8 cellular contexts compared by ENCODE assay signal in the genomic region with DNA sequence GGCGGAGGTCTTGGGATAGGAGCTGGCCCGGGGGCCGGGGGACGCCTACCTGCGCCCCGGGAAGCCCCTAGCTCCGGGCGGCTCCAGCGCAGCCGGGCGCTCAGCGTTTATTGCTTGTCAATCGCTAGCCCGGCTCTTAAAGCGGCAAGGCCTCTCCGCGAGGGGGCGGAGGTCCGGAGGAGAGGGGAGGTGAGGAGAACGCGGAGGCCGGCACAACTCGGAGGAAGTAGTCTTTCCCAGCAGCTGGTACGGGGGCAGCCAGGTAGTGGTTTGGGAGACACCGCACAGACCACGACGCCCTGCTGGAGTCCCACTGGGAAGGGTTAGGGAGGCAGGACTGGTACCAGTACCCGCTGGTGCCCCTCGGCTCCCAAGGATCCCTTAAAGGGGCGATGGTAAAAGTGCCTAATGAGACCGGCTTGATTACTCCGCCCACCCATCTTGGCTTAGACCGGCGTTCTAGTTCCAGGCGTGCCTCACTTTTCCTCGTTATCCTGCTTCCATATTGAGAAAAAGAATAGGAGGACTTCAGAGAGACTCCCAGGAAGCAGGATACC. TPM values are rescaled to one million over a fixed set of nuclear protein-coding genes. Genes with fewer than 3 reads are reported as not detected.
A peak's percentile ranks its signal among the peaks of the same experiment; 100 is the strongest.
DNase-seq lines count a peak whose midpoint lies in the region; ATAC-seq and TF ChIP-seq lines count a peak whose summit lies in the region.

TSS of gene MPP2 (minus strand) at position 112 of the 557 bp plus-strand sequence. CDS start 3,076 bp downstream, outside the sequence.

- H3K36me3 Mint-ChIP-seq in activated naive CD8-positive, alpha-beta T cell: no peaks in the 10 kb centered on the region

- H3K9me3 ChIP-seq in neuron (ENCODE audit: low read length) (no peaks in the 10 kb centered on the region), tibial nerve (no peaks in the 10 kb centered on the region)

- no peaks in the 10 kb centered on the region for H3K27me3 Mint-ChIP-seq in activated naive CD8-positive, alpha-beta T cell

- no peak within 1 kb of the TSS for H3K27ac ChIP-seq in HL-60 (replicated peaks)
- H3K27ac ChIP-seq in tibial nerve: peak within 1 kb of the TSS; percentile 78 to 90 (median 78)

- TF ChIP-seq CTCF in AG09309 (IDR thresholded peaks at IDR 0.05; ENCODE audit: control insufficient read depth, insufficient read depth, low read depth, low read length, missing control alignments) (peak; percentile 36), HL-60 (IDR thresholded peaks at IDR 0.05; ENCODE audit: insufficient read depth, low read length) (no peak), tibial nerve (IDR thresholded peaks at IDR 0.05) (peak in 3 of 5 experiments; percentile 14 to 57 (median 17))

- peak within 1 kb of the TSS; percentile 76 for H3K4me3 ChIP-seq in AG09309 (ENCODE audit: control insufficient read depth, low read depth, low read length)
- H3K4me3 ChIP-seq in HL-60 (replicated peaks; ENCODE audit: insufficient read depth, low read length): no peak within 1 kb of the TSS
- H3K4me3 ChIP-seq in neuron (ENCODE audit: low read length): peak within 1 kb of the TSS; percentile 52
- peak within 1 kb of the TSS; percentile 55 to 68 (median 65) for H3K4me3 ChIP-seq in tibial nerve

- ATAC-seq in HG02970 (IDR thresholded peaks at IDR 0.05; ENCODE audit: low FRiP score, unreplicated experiment): no peak

- no peaks in the 10 kb centered on the region for H3K36me3 ChIP-seq in neuron (ENCODE audit: insufficient read depth, low read length)
- no peaks in the 10 kb centered on the region for H3K36me3 ChIP-seq in tibial nerve

- no peak within 1 kb of the TSS for H3K27ac Mint-ChIP-seq in activated naive CD8-positive, alpha-beta T cell

- 0 to 2% methylated on average over 29 to 35 of the region's 36 CpGs for WGBS in tibial nerve, 2 donors

- peak in 1 of 2 donors; percentile 38 for TF ChIP-seq POLR2A in tibial nerve (IDR thresholded peaks at IDR 0.05)

- peak within 1 kb of the TSS; percentile 49 for H2AFZ ChIP-seq in neuron (ENCODE audit: low read depth, low read length)

- H3K4me1 ChIP-seq in neuron (ENCODE audit: insufficient read depth, low read length) (peaks cover 31% of the 10 kb centered on the region), tibial nerve (peaks cover 0 to 37% (median 18%) of the 10 kb centered on the region in 4 donors)

- no peaks in the 10 kb centered on the region for H3K9me3 Mint-ChIP-seq in activated naive CD8-positive, alpha-beta T cell (ENCODE audit: low read depth)

- no peak for TF ChIP-seq EP300 in tibial nerve (IDR thresholded peaks at IDR 0.05)

- H3K4me1 Mint-ChIP-seq in activated naive CD8-positive, alpha-beta T cell (ENCODE audit: low read depth): peaks cover 14% of the 10 kb centered on the region

- peaks cover 50% of the 10 kb centered on the region for H3K27me3 ChIP-seq in HL-60 (ENCODE audit: insufficient read depth, poor library complexity, severe bottlenecking)
- peaks cover 12% of the 10 kb centered on the region for H3K27me3 ChIP-seq in neuron (ENCODE audit: insufficient read depth, low read length)
- H3K27me3 ChIP-seq in tibial nerve: peaks cover 0 to 62% of the 10 kb centered on the region in 2 donors

- H3K4me3 Mint-ChIP-seq in activated naive CD8-positive, alpha-beta T cell: peak within 1 kb of the TSS; percentile 87

- DNase-seq in AG09309 (ENCODE audit: low read depth) (no peak), HL-60 (ENCODE audit: low read depth in 1 of 2, low spot score in 1 of 2) (peak; percentile 24 to 29), SHP77 treated with DMSO at 0.1 percent for 48 hours (lab: John Stamatoyannopoulos, UW) (peak; percentile 74), germinal center (ENCODE audit: low spot score) (peak; percentile 73), tibial nerve (ENCODE audit: low spot score in 2 of 2) (peak; percentile 25 to 59)

RNA-seq across cellular contexts. Expression of gene MPP2, which starts in this region (rescaled TPM):
- total RNA-seq in tibial nerve: 10 to 100 TPM in 2 of 4 donors, 1 to 10 TPM in 2; 4.2 to 22.9 (median 9.3) TPM
